In genomic region chr16:69326172-69326873, GRCh38 we compare ENCODE assay signal across 1 cellular context.
TF ChIP-seq lines count a peak whose summit lies in the region.

No MANE protein-coding gene starts in this region.

TF ChIP-seq in GM23338, 12 proteins besides CTCF, POLR2A, EP300 and RAD21 (continued from another document):
- no peak for TF ChIP-seq ETS1 (IDR thresholded peaks at IDR 0.05)
- TF ChIP-seq JUNB (IDR thresholded peaks at IDR 0.05; ENCODE audit: unreplicated experiment), result no peak
- no peak for TF ChIP-seq ZNF331 (CRISPR knock-in tag; IDR thresholded peaks at IDR 0.05; ENCODE audit: low read depth)
- no peak for TF ChIP-seq NANOG (IDR thresholded peaks at IDR 0.05; ENCODE audit: borderline replicate concordance)
- no peak for TF ChIP-seq EZH2phosphoT487 (IDR thresholded peaks at IDR 0.05; ENCODE audit: unreplicated experiment)
- TF ChIP-seq STAT1 (IDR thresholded peaks at IDR 0.05; ENCODE audit: unreplicated experiment), result no peak
- TF ChIP-seq ZNF114 (CRISPR knock-in tag; IDR thresholded peaks at IDR 0.05), result no peak
TF ChIP-seq in GM23338: peak in this region for 0.
